In genomic region chr5:159210846-159211245, GRCh38 we compare ENCODE assay signal across 11 cellular contexts. TPM values are rescaled to one million over a fixed set of nuclear protein-coding genes. Genes with fewer than 3 reads are reported as not detected.
DNase-seq lines count a peak whose midpoint lies in the region; ATAC-seq and TF ChIP-seq lines count a peak whose summit lies in the region.
"Had no signal": no experiment of that assay in that cellular context is flagged by ENCODE, and none has a peak within 500 bp of the region (broad histone marks: within the 10 kb centered on the region; RNA-seq: fewer than 3 reads in every experiment).

No MANE protein-coding gene starts in this region.

- no peak for DNase-seq in DND-41
- peak in 1 of 3 donors; percentile 8 for DNase-seq in mucosa of descending colon
- DNase-seq in left cardiac atrium, result no peak
- DNase-seq: activated effector memory CD4-positive, alpha-beta T cell treated with Interleukin-2 at 50 U/mL for 16 hours; IMR-90; midbrain; NCI-H446 had no signal

- peaks cover 38% of the 10 kb centered on the region for H3K4me1 ChIP-seq in BLaER1
- H3K4me1 ChIP-seq in DND-41 (ENCODE audit: insufficient read depth, low read length), result peaks cover 28% of the 10 kb centered on the region
- peaks cover 21% of the 10 kb centered on the region for H3K4me1 ChIP-seq in mucosa of descending colon (ENCODE audit: low read depth)

- no peaks in the 10 kb centered on the region for H3K27me3 Mint-ChIP-seq in activated T-helper 17 cell treated with anti-CD3 and anti-CD28 coated beads, Interleukin-2, amount 50 U/mL, for 72 hours

- no peak overlapping the region for H3K4me3 ChIP-seq in BLaER1
- no peak overlapping the region for H3K4me3 ChIP-seq in DND-41 (ENCODE audit: low read depth in 1 of 2, low read length in 2 of 2)
- H3K4me3 ChIP-seq in mucosa of descending colon, result no peak overlapping the region

- H3K9me3 ChIP-seq in BLaER1, result no peaks in the 10 kb centered on the region
- no peaks in the 10 kb centered on the region for H3K9me3 ChIP-seq in DND-41 (ENCODE audit: insufficient read depth, low read length, severe bottlenecking)
- no peaks in the 10 kb centered on the region for H3K9me3 ChIP-seq in mucosa of descending colon

- H3K9me3 Mint-ChIP-seq in activated T-helper 17 cell treated with anti-CD3 and anti-CD28 coated beads, Interleukin-2, amount 50 U/mL, for 72 hours, result no peaks in the 10 kb centered on the region

- H3K4me2 ChIP-seq in BLaER1 (peak overlapping the region; percentile 78), DND-41 (ENCODE audit: insufficient read depth, low read length) (peak overlapping the region; percentile 93; the same call in 1 of the 2 replicates)

- H3K4me3 Mint-ChIP-seq in activated T-helper 17 cell treated with anti-CD3 and anti-CD28 coated beads, Interleukin-2, amount 50 U/mL, for 72 hours, result peak overlapping the region; percentile 76

- H3K4me1 Mint-ChIP-seq in activated T-helper 17 cell treated with anti-CD3 and anti-CD28 coated beads, Interleukin-2, amount 50 U/mL, for 72 hours, result peaks cover 11% of the 10 kb centered on the region

- H3K9ac ChIP-seq in BLaER1 (no peak overlapping the region), DND-41 (ENCODE audit: low read depth, low read length) (no peak overlapping the region)

- no peak overlapping the region for H3K27ac ChIP-seq in BLaER1
- no peak overlapping the region for H3K27ac ChIP-seq in DND-41 (ENCODE audit: low read length)

- H2AFZ ChIP-seq in DND-41 (ENCODE audit: low read depth, low read length), result no peak overlapping the region

- intact Hi-C loops in mucosa of descending colon (cut with DNase I, micrococcal nuclease) (loop anchor here in 1 of 2 donors (10.0 kb wide), 1 partner anchor 1036 kb away; no protein-coding TSS in a partner anchor), left cardiac atrium (cut with DNase I) (loop anchor here in 1 of 2 donors (2.0 kb wide), 1 partner anchor 50 kb away; no protein-coding TSS in a partner anchor)

- no peaks in the 10 kb centered on the region for H3K27me3 ChIP-seq in BLaER1
- no peaks in the 10 kb centered on the region for H3K27me3 ChIP-seq in DND-41 (ENCODE audit: insufficient read depth, low read length, poor library complexity)

- ATAC-seq in DND-41 (ENCODE audit: insufficient read depth, low read depth) (no peak), mucosa of descending colon (peak; percentile 46), GM19023 (IDR thresholded peaks at IDR 0.05; ENCODE audit: unreplicated experiment) (no peak), left cardiac atrium (no peak), HG02885 (IDR thresholded peaks at IDR 0.05; ENCODE audit: poor library complexity, unreplicated experiment) (no peak)
- ATAC-seq in activated T-helper 17 cell treated with anti-CD3 and anti-CD28 coated beads, Interleukin-2, amount 50 U/mL, for 72 hours (replicated peaks), result no peak

- H4K20me1 ChIP-seq in BLaER1 (peaks cover 12% of the 10 kb centered on the region), DND-41 (ENCODE audit: insufficient read depth, low read length) (peaks cover 17% of the 10 kb centered on the region; the same call in 1 of the 2 replicates)

- H3K27ac Mint-ChIP-seq in activated T-helper 17 cell treated with anti-CD3 and anti-CD28 coated beads, Interleukin-2, amount 50 U/mL, for 72 hours, result no peak overlapping the region

- peaks cover 30% of the 10 kb centered on the region for H3K36me3 Mint-ChIP-seq in activated T-helper 17 cell treated with anti-CD3 and anti-CD28 coated beads, Interleukin-2, amount 50 U/mL, for 72 hours (ENCODE audit: low read depth)

- H3K36me3 ChIP-seq in BLaER1 (no peaks in the 10 kb centered on the region), DND-41 (ENCODE audit: insufficient read depth, low read length) (no peaks in the 10 kb centered on the region; the same call in 1 of the 2 replicates), mucosa of descending colon (ENCODE audit: low read depth) (no peaks in the 10 kb centered on the region)

- TF ChIP-seq CTCF in DND-41 (IDR thresholded peaks at IDR 0.05; ENCODE audit: borderline replicate concordance, extremely low read depth, low read length, poor library complexity, severe bottlenecking), result no peak
- TF ChIP-seq CTCF in mucosa of descending colon (IDR thresholded peaks at IDR 0.05), result no peak

- peaks cover 39% of the 10 kb centered on the region for H3K79me2 ChIP-seq in DND-41 (ENCODE audit: insufficient read depth, low read length)

RNA-seq across cellular contexts. Expression of gene RNF145, which starts 1.5 kb away (rescaled TPM):
- 100 to 1,000 TPM in 1 of 2 donors, 10 to 100 TPM in 1; 88.3 to 111 TPM for total RNA-seq in activated T-helper 17 cell treated with anti-CD3 and anti-CD28 coated beads, Interleukin-2, amount 50 U/mL, for 72 hours
- 10 to 100 TPM; 50.0 to 72.6 (median 57.2) TPM for total RNA-seq in mucosa of descending colon
- total RNA-seq in left cardiac atrium, result 10 to 100 TPM; 28.3 to 30.4 TPM

RNA-seq across cellular contexts. Expression of gene UBLCP1, which starts 52.2 kb away (rescaled TPM):
- 10 to 100 TPM; 13.4 to 24.7 TPM for total RNA-seq in activated T-helper 17 cell treated with anti-CD3 and anti-CD28 coated beads, Interleukin-2, amount 50 U/mL, for 72 hours
- total RNA-seq in mucosa of descending colon (10 to 100 TPM; 12.1 to 18.3 (median 17.7) TPM), left cardiac atrium (10 to 100 TPM; 13.6 to 15.5 TPM)
